ENCODE assay signal across 23 cellular contexts in genomic region chr10:123346581-123346980, GRCh38.
DNase-seq lines count a peak whose midpoint lies in the region; ATAC-seq and TF ChIP-seq lines count a peak whose summit lies in the region.
"Had no signal": no experiment of that assay in that cellular context is flagged by ENCODE, and none has a peak within 500 bp of the region (broad histone marks: within the 10 kb centered on the region; RNA-seq: fewer than 3 reads in every experiment).

No MANE protein-coding gene starts in this region.

- H3K27ac Mint-ChIP-seq in activated T-helper 2 cell treated with anti-CD3 and anti-CD28 coated beads, Interferon-gamma antibody, Interleukin-2, Interleukin-4, amounts not matched to agents 10 μg/mL and 5 μg/mL and 100 μg/mL, durations not matched to agents 14 hours and 24 hours and 36 hours, result peak overlapping the region; percentile 49
- H3K27ac Mint-ChIP-seq in nephron progenitor cell, result peak overlapping the region; percentile 49
- no peak overlapping the region for H3K27ac Mint-ChIP-seq in activated CD4-positive, alpha-beta T cell treated with anti-CD3 and anti-CD28 coated beads for 36 hours
- H3K27ac Mint-ChIP-seq: CD14-positive monocyte; CD4-positive, alpha-beta T cell; CD8-positive, alpha-beta memory T cell had no signal

- 81 to 88% methylated on average over 1 of the region's 1 CpG for WGBS in ectodermal cell, 2 experiments
- WGBS in neuronal stem cell (ENCODE audit: extremely low coverage in 2 of 2, insufficient read length in 2 of 2, insufficient replicate concordance in 1 of 2), 2 donors, result no CpG with 5 or more reads among the region's 1 CpG

- H2BK5ac ChIP-seq in neuronal stem cell (ENCODE audit: low read length), result no peak overlapping the region

- H3K79me1 ChIP-seq in neuronal stem cell (ENCODE audit: low read depth, low read length), result no peaks in the 10 kb centered on the region

- peaks cover 3% of the 10 kb centered on the region for H3K27me3 Mint-ChIP-seq in activated T-helper 2 cell treated with anti-CD3 and anti-CD28 coated beads, Interferon-gamma antibody, Interleukin-2, Interleukin-4, amounts not matched to agents 10 μg/mL and 5 μg/mL and 100 μg/mL, durations not matched to agents 14 hours and 24 hours and 36 hours (ENCODE audit: low read depth)
- peaks cover 19% of the 10 kb centered on the region for H3K27me3 Mint-ChIP-seq in nephron progenitor cell (ENCODE audit: low read depth, poor library complexity)
- peaks cover 5% of the 10 kb centered on the region for H3K27me3 Mint-ChIP-seq in activated CD4-positive, alpha-beta T cell treated with anti-CD3 and anti-CD28 coated beads for 36 hours
- H3K27me3 Mint-ChIP-seq: CD4-positive, alpha-beta T cell had no signal

- H2AFZ ChIP-seq in neuronal stem cell (ENCODE audit: low read length) (no peak overlapping the region), osteoblast (ENCODE audit: low read length) (no peak overlapping the region)

- no peak overlapping the region for H3K18ac ChIP-seq in neuronal stem cell (ENCODE audit: low read length)

- H2BK120ac ChIP-seq in neuronal stem cell (ENCODE audit: low read depth, low read length), result no peak overlapping the region

- H3K36me3 Mint-ChIP-seq in activated T-helper 2 cell treated with anti-CD3 and anti-CD28 coated beads, Interferon-gamma antibody, Interleukin-2, Interleukin-4, amounts not matched to agents 10 μg/mL and 5 μg/mL and 100 μg/mL, durations not matched to agents 14 hours and 24 hours and 36 hours (ENCODE audit: low read depth), result no peaks in the 10 kb centered on the region
- no peaks in the 10 kb centered on the region for H3K36me3 Mint-ChIP-seq in nephron progenitor cell (ENCODE audit: low read depth)
- no peaks in the 10 kb centered on the region for H3K36me3 Mint-ChIP-seq in activated CD4-positive, alpha-beta T cell treated with anti-CD3 and anti-CD28 coated beads for 36 hours (ENCODE audit: low read depth)
- H3K36me3 Mint-ChIP-seq: CD14-positive monocyte; CD8-positive, alpha-beta memory T cell had no signal

- POLR2A ChIA-PET in activated CD4-positive, alpha-beta T cell treated with anti-CD3 and anti-CD28 coated beads for 36 hours (lab: Charles Lee), result no interaction called here

- no peak overlapping the region for H4K8ac ChIP-seq in neuronal stem cell (ENCODE audit: low read depth, low read length)

- H2AK5ac ChIP-seq in neuronal stem cell (ENCODE audit: low read depth, low read length), result peak overlapping the region; percentile 61

- H3K9me3 Mint-ChIP-seq in activated T-helper 2 cell treated with anti-CD3 and anti-CD28 coated beads, Interferon-gamma antibody, Interleukin-2, Interleukin-4, amounts not matched to agents 10 μg/mL and 5 μg/mL and 100 μg/mL, durations not matched to agents 14 hours and 24 hours and 36 hours, result no peaks in the 10 kb centered on the region
- no peaks in the 10 kb centered on the region for H3K9me3 Mint-ChIP-seq in nephron progenitor cell
- H3K9me3 Mint-ChIP-seq in activated CD4-positive, alpha-beta T cell treated with anti-CD3 and anti-CD28 coated beads for 36 hours (ENCODE audit: low read depth), result no peaks in the 10 kb centered on the region
- H3K9me3 Mint-ChIP-seq: CD4-positive, alpha-beta T cell; CD8-positive, alpha-beta memory T cell had no signal

- H3K4me2 ChIP-seq in neuronal stem cell (ENCODE audit: insufficient read depth, low read length, poor library complexity, severe bottlenecking) (no peak overlapping the region), osteoblast (ENCODE audit: insufficient read depth, low read length) (no peak overlapping the region)
- H3K4me2 ChIP-seq: A549; BLaER1 treated with 17β-estradiol and CSF1 and Interleukin-3, amounts not matched to agents 10 nM and 100 nM had no signal

- no peak for ATAC-seq in activated CD4-positive, alpha-beta T cell treated with anti-CD3 and anti-CD28 coated beads for 36 hours
- ATAC-seq: A549 had no signal

- H3K27me3 ChIP-seq in ectodermal cell (ENCODE audit: control insufficient read depth, insufficient read depth, low read length, poor library complexity, severe bottlenecking) (no peaks in the 10 kb centered on the region), neuronal stem cell (ENCODE audit: control insufficient read depth in 3 of 3, insufficient read depth in 3 of 3, low read depth in 1 of 3, low read length in 3 of 3) (no peaks in the 10 kb centered on the region), osteoblast (ENCODE audit: insufficient read depth, low read length) (no peaks in the 10 kb centered on the region)
- H3K27me3 ChIP-seq: BE2C; BLaER1 treated with 17β-estradiol and CSF1 and Interleukin-3, amounts not matched to agents 10 nM and 100 nM had no signal

- H3K27ac ChIP-seq in ectodermal cell (ENCODE audit: insufficient read depth, low read depth, low read length, poor library complexity, severe bottlenecking) (peak overlapping the region; percentile 68), neuronal stem cell (replicated peaks; ENCODE audit: low read length) (peak overlapping the region; percentile 56), osteoblast (ENCODE audit: low read depth, low read length) (no peak overlapping the region)
- H3K27ac ChIP-seq: A549; BLaER1 treated with 17β-estradiol and CSF1 and Interleukin-3, amounts not matched to agents 10 nM and 100 nM had no signal

- H3K4me3 ChIP-seq in ectodermal cell (ENCODE audit: insufficient read depth, low read depth, low read length) (no peak overlapping the region), neuronal stem cell (ENCODE audit: low read length in 2 of 2) (no peak overlapping the region), osteoblast (ENCODE audit: insufficient read depth, low read length) (no peak overlapping the region)
- H3K4me3 ChIP-seq: A549; BLaER1 treated with 17β-estradiol and CSF1 and Interleukin-3, amounts not matched to agents 10 nM and 100 nM had no signal

- H3K23ac ChIP-seq in neuronal stem cell (ENCODE audit: low read depth, low read length, poor library complexity), result no peak overlapping the region

- H3K79me2 ChIP-seq in osteoblast (ENCODE audit: insufficient read depth, low read length), result no peaks in the 10 kb centered on the region

- H3K14ac ChIP-seq in neuronal stem cell (ENCODE audit: low read length), result no peak overlapping the region

- intact Hi-C loops in activated T-helper 2 cell treated with anti-CD3 and anti-CD28 coated beads, Interferon-gamma antibody, Interleukin-2, Interleukin-4, amounts not matched to agents 10 μg/mL and 5 μg/mL and 100 μg/mL, durations not matched to agents 14 hours and 24 hours and 36 hours (cut with micrococcal nuclease), result no loop called here
- intact Hi-C loops in activated CD4-positive, alpha-beta T cell treated with anti-CD3 and anti-CD28 coated beads for 36 hours (cut with DNase I, micrococcal nuclease), result no loop called here

- no peak overlapping the region for H2BK15ac ChIP-seq in neuronal stem cell (ENCODE audit: low read length)

- TF ChIP-seq CTCF in nephron progenitor cell (IDR thresholded peaks at IDR 0.05), result no peak
- TF ChIP-seq CTCF in osteoblast (IDR thresholded peaks at IDR 0.05; ENCODE audit: extremely low read depth, low read depth, low read length), result no peak

- H4K20me1 ChIP-seq in osteoblast (ENCODE audit: insufficient read depth, low read length), result no peaks in the 10 kb centered on the region
- H4K20me1 ChIP-seq: BLaER1 treated with 17β-estradiol and CSF1 and Interleukin-3, amounts not matched to agents 10 nM and 100 nM had no signal

- no peak overlapping the region for H3K4ac ChIP-seq in neuronal stem cell (ENCODE audit: low read length)

- no peaks in the 10 kb centered on the region for H3K4me1 Mint-ChIP-seq in activated T-helper 2 cell treated with anti-CD3 and anti-CD28 coated beads, Interferon-gamma antibody, Interleukin-2, Interleukin-4, amounts not matched to agents 10 μg/mL and 5 μg/mL and 100 μg/mL, durations not matched to agents 14 hours and 24 hours and 36 hours (ENCODE audit: low read depth)
- peaks cover 13% of the 10 kb centered on the region for H3K4me1 Mint-ChIP-seq in nephron progenitor cell
- no peaks in the 10 kb centered on the region for H3K4me1 Mint-ChIP-seq in activated CD4-positive, alpha-beta T cell treated with anti-CD3 and anti-CD28 coated beads for 36 hours
- H3K4me1 Mint-ChIP-seq: CD14-positive monocyte; CD8-positive, alpha-beta memory T cell had no signal

- H2BK12ac ChIP-seq in neuronal stem cell (ENCODE audit: low read length), result no peak overlapping the region

- no peak overlapping the region for H3K4me3 Mint-ChIP-seq in activated T-helper 2 cell treated with anti-CD3 and anti-CD28 coated beads, Interferon-gamma antibody, Interleukin-2, Interleukin-4, amounts not matched to agents 10 μg/mL and 5 μg/mL and 100 μg/mL, durations not matched to agents 14 hours and 24 hours and 36 hours (ENCODE audit: low read depth)
- no peak overlapping the region for H3K4me3 Mint-ChIP-seq in nephron progenitor cell
- H3K4me3 Mint-ChIP-seq in activated CD4-positive, alpha-beta T cell treated with anti-CD3 and anti-CD28 coated beads for 36 hours, result no peak overlapping the region
- H3K4me3 Mint-ChIP-seq: CD14-positive monocyte; CD4-positive, alpha-beta T cell; CD8-positive, alpha-beta memory T cell had no signal

- H4K91ac ChIP-seq in neuronal stem cell (ENCODE audit: low read depth, low read length, poor library complexity), result no peak overlapping the region

- H3K4me1 ChIP-seq in ectodermal cell (ENCODE audit: control insufficient read depth, insufficient read depth, low read length), result peaks cover 29% of the 10 kb centered on the region
- peaks cover 0 to 21% of the 10 kb centered on the region in 2 donors for H3K4me1 ChIP-seq in neuronal stem cell (ENCODE audit: control insufficient read depth in 2 of 2, insufficient read depth in 1 of 2, low read depth in 1 of 2, low read length in 2 of 2)
- no peaks in the 10 kb centered on the region for H3K4me1 ChIP-seq in osteoblast (ENCODE audit: insufficient read depth, low read length)
- H3K4me1 ChIP-seq: A549 had no signal

- no peak overlapping the region for H3K9ac ChIP-seq in neuronal stem cell (ENCODE audit: low read depth, low read length, poor library complexity)
- H3K9ac ChIP-seq: BLaER1 treated with 17β-estradiol and CSF1 and Interleukin-3, amounts not matched to agents 10 nM and 100 nM had no signal

- DNase-seq in activated T-helper 2 cell treated with anti-CD3 and anti-CD28 coated beads, Interferon-gamma antibody, Interleukin-2, Interleukin-4, amounts not matched to agents 10 μg/mL and 5 μg/mL and 100 μg/mL, durations not matched to agents 14 hours and 24 hours and 36 hours (ENCODE audit: low spot score), result no peak
- DNase-seq in nephron progenitor cell, result no peak
- no peak for DNase-seq in neuronal stem cell (ENCODE audit: low spot score)
- no peak for DNase-seq in activated CD4-positive, alpha-beta T cell treated with anti-CD3 and anti-CD28 coated beads for 36 hours
- DNase-seq in osteoblast (ENCODE audit: insufficient read length, low spot score, missing footprints), result no peak
- DNase-seq in HT-29 (ENCODE audit: low spot score), result no peak
- DNase-seq: 8988T; ACHN; AML-193; Calu3; CD4-positive, alpha-beta T cell; CD8-positive, alpha-beta memory T cell; DMS53; DMS79 treated with DMSO at 0.1 percent for 48 hours; GF-D8; GOT3; H7; HCEC 1CT had no signal

- H3K36me3 ChIP-seq in ectodermal cell (ENCODE audit: control insufficient read depth, insufficient read depth, low read length), result no peaks in the 10 kb centered on the region
- no peaks in the 10 kb centered on the region for H3K36me3 ChIP-seq in neuronal stem cell (replicated peaks in 1 of 2; ENCODE audit: control insufficient read depth in 2 of 2, insufficient read depth in 2 of 2, low read length in 2 of 2)
- no peaks in the 10 kb centered on the region for H3K36me3 ChIP-seq in osteoblast (ENCODE audit: insufficient read depth, low read length)
- H3K36me3 ChIP-seq: BE2C; BLaER1 treated with 17β-estradiol and CSF1 and Interleukin-3, amounts not matched to agents 10 nM and 100 nM had no signal

- CTCF ChIA-PET in activated CD4-positive, alpha-beta T cell treated with anti-CD3 and anti-CD28 coated beads for 36 hours (lab: Charles Lee), result interaction anchor here (1.3 to 1.5 kb wide), 2 partner anchors 79 to 214 kb away, joined by 3 to 4 read pairs; no protein-coding TSS in a partner anchor

- H3K9me3 ChIP-seq in ectodermal cell (ENCODE audit: control insufficient read depth, low read length), result no peaks in the 10 kb centered on the region
- H3K9me3 ChIP-seq in neuronal stem cell (replicated peaks in 1 of 2; ENCODE audit: control insufficient read depth in 2 of 2, insufficient read depth in 1 of 2, low read depth in 1 of 2, low read length in 2 of 2), result no peaks in the 10 kb centered on the region
- no peaks in the 10 kb centered on the region for H3K9me3 ChIP-seq in osteoblast (ENCODE audit: low read depth, low read length)
- H3K9me3 ChIP-seq: A549, BE2C had no signal
